In genomic region chr20:38073307-38074010, GRCh38 we compare ENCODE assay signal across 8 cellular contexts. TPM values are rescaled to one million over a fixed set of nuclear protein-coding genes. Genes with fewer than 3 reads are reported as not detected.
DNase-seq lines count a peak whose midpoint lies in the region; ATAC-seq and TF ChIP-seq lines count a peak whose summit lies in the region.

No MANE protein-coding gene starts in this region.

- no peak overlapping the region for H2AFZ ChIP-seq in PC-3 (ENCODE audit: low read length)

- peak overlapping the region; percentile 11; the same call in 1 of the 2 replicates for H3K4me2 ChIP-seq in PC-3 (ENCODE audit: low read length)

- intact Hi-C loops in PC-3 (cut with micrococcal nuclease) (loop anchor here (1.0 kb wide), 2 partner anchors 92 to 149 kb away; partner anchors contain the start of gene TGM2), left lung (cut with DNase I) (loop anchor here in 1 of 2 donors (5.0 kb wide), 1 partner anchor 94 kb away; the partner anchor contains the start of gene TGM2)

- no peaks in the 10 kb centered on the region for H3K9me2 ChIP-seq in PC-3 (replicated peaks; ENCODE audit: low read length)

- H3K9ac ChIP-seq in PC-3 (ENCODE audit: low read length) (no peak overlapping the region), subcutaneous abdominal adipose tissue (ENCODE audit: low read length in 5 of 5) (peak overlapping the region in 2 of 5 donors; percentile 44 to 53)

- BruUV-seq in PC-3 (replicated peaks; lab: Mats Ljungman, UMichigan), result no TSS peak

- peaks cover 37% of the 10 kb centered on the region for H3K4me1 ChIP-seq in PC-3 (ENCODE audit: insufficient read depth, low read length)
- H3K4me1 ChIP-seq in left lung, result peaks cover 10 to 14% of the 10 kb centered on the region in 2 donors
- H3K4me1 ChIP-seq in subcutaneous abdominal adipose tissue (ENCODE audit: control insufficient read depth in 5 of 5, insufficient read depth in 5 of 5, low read length in 5 of 5), result peaks cover 0 to 41% (median 38%) of the 10 kb centered on the region in 5 donors

- no peaks in the 10 kb centered on the region for H3F3A ChIP-seq in PC-3 (ENCODE audit: low read length, unreplicated experiment)

- H3K4me3 ChIP-seq in PC-3 (ENCODE audit: low read length) (no peak overlapping the region), choroid plexus epithelial cell (ENCODE audit: low read depth, low read length) (no peak overlapping the region), left lung (no peak overlapping the region), subcutaneous abdominal adipose tissue (ENCODE audit: low read depth in 1 of 5, low read length in 5 of 5) (no peak overlapping the region)

- TF ChIP-seq CTCF in PC-3 (conservative IDR thresholded peaks at IDR 0.05; ENCODE audit: low read depth, low read length) (peak; percentile 93), choroid plexus epithelial cell (conservative IDR thresholded peaks at IDR 0.05; ENCODE audit: low read depth, low read length) (peak; percentile 81), left lung (IDR thresholded peaks at IDR 0.05) (peak; percentile 64 to 71)

- H3K27me3 ChIP-seq in PC-3 (ENCODE audit: low read length), result no peaks in the 10 kb centered on the region
- H3K27me3 ChIP-seq in left lung, result no peaks in the 10 kb centered on the region
- no peaks in the 10 kb centered on the region for H3K27me3 ChIP-seq in subcutaneous abdominal adipose tissue (ENCODE audit: control insufficient read depth in 5 of 5, insufficient read depth in 4 of 5, low read length in 5 of 5)

- H4K20me1 ChIP-seq in PC-3 (ENCODE audit: low read length), result no peaks in the 10 kb centered on the region

- H3K27ac ChIP-seq in PC-3 (ENCODE audit: low read length), result 0 out of 2 replicates have a peak overlapping the region, but pooled peaks have one; percentile 7
- H3K27ac ChIP-seq in left lung, result peak overlapping the region; percentile 4 to 55
- H3K27ac ChIP-seq in subcutaneous abdominal adipose tissue (ENCODE audit: low read depth, low read length), result peak overlapping the region; percentile 54

- CTCF ChIA-PET in PC-3 (lab: Charles Lee), result interaction anchor here (0.6 to 1.6 kb wide), 11 partner anchors 12 to 339 kb away, joined by 3 to 23 read pairs (median 4); no protein-coding TSS in a partner anchor

- POLR2A ChIA-PET in PC-3 (lab: Charles Lee; ENCODE audit: unreplicated experiment), result interaction anchor here (0.5 to 0.9 kb wide), 3 partner anchors 13 to 203 kb away, joined by 3 to 7 read pairs (median 5); no protein-coding TSS in a partner anchor

- ATAC-seq in HG03432 (IDR thresholded peaks at IDR 0.05; ENCODE audit: unreplicated experiment) (peak; percentile 61), PC-3 (peak; percentile 82), left lung (peak; percentile 93), GM18873 (IDR thresholded peaks at IDR 0.05; ENCODE audit: low FRiP score, unreplicated experiment) (no peak)

- no peaks in the 10 kb centered on the region for H3K9me3 ChIP-seq in PC-3 (ENCODE audit: low read length)
- H3K9me3 ChIP-seq in left lung, result no peaks in the 10 kb centered on the region
- no peaks in the 10 kb centered on the region for H3K9me3 ChIP-seq in subcutaneous abdominal adipose tissue (ENCODE audit: control insufficient read depth in 5 of 5, low read length in 5 of 5)

- peak; percentile 34 for DNase-seq in NCI-H1436 (lab: John Stamatoyannopoulos, UW)
- no peak for DNase-seq in NCI-H1436 treated with DMSO at 0.1 percent for 48 hours (lab: John Stamatoyannopoulos, UW)
- DNase-seq in PC-3, result peak; percentile 93
- peak; percentile 99 for DNase-seq in choroid plexus epithelial cell (ENCODE audit: low read depth)
- peak in 1 of 2 donors; percentile 46 for DNase-seq in left lung

- H3K36me3 ChIP-seq in PC-3 (ENCODE audit: low read depth, low read length) (peaks cover 60% of the 10 kb centered on the region), left lung (peaks cover 0 to 54% of the 10 kb centered on the region in 2 donors), subcutaneous abdominal adipose tissue (ENCODE audit: control insufficient read depth in 5 of 5, insufficient read depth in 5 of 5, low read length in 5 of 5) (peaks cover 34 to 50% (median 42%) of the 10 kb centered on the region in 5 donors)

- H3K79me2 ChIP-seq in PC-3 (ENCODE audit: low read length), result peaks cover 25% of the 10 kb centered on the region

RNA-seq across cellular contexts. Expression of gene RPRD1B, which starts 39.9 kb away (rescaled TPM):
- total RNA-seq in PC-3 (2014; rRNA removed) (40.1 and 43.6 TPM in 2 replicates), left lung (10 to 100 TPM; 25.7 to 28.1 TPM)

RNA-seq across cellular contexts. Expression of gene TTI1, which starts 40.2 kb away (rescaled TPM):
- total RNA-seq in PC-3 (2014; rRNA removed) (21.8 and 23.2 TPM in 2 replicates), left lung (10 to 100 TPM; 16.9 to 19.4 TPM)
